In the genomic region with DNA sequence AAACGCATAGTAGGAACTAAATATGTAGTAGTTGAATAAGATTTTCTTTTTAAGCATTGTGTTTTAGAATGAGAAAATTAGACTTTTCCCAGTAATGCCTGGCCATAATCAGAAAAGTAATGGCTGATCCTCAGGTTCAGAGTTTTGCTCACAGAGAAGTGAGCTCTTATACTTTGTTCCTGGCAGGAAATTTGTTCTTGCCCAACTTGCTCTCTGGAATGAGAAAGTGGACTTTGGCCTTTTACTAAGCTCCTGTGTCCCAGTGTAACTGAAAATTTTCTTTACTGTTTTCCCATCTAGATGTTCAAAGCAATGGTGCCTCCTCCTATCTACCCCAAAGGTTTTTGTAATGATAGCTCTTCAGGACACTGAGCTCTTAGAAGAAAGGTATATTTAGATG, we compare ENCODE assay signal across 18 cellular contexts.
DNase-seq lines count a peak whose midpoint lies in the region; ATAC-seq, FAIRE-seq and TF ChIP-seq lines count a peak whose summit lies in the region.
"Had no signal": no experiment of that assay in that cellular context is flagged by ENCODE, and none has a peak within 500 bp of the region (broad histone marks: within the 10 kb centered on the region; RNA-seq: fewer than 3 reads in every experiment).

No MANE protein-coding gene starts in this region.

- no TSS peak for BruUV-seq in HepG2 (replicated peaks; lab: Mats Ljungman, UMichigan)

- H3K27ac ChIP-seq in body of pancreas, result peak overlapping the region in 1 of 4 donors; percentile 49
- no peak overlapping the region for H3K27ac ChIP-seq in HepG2 (ENCODE audit: extremely low read length, insufficient read depth, low read length)
- no peak overlapping the region for H3K27ac ChIP-seq in small intestine (ENCODE audit: low read depth in 1 of 2, low read length in 1 of 2)
- H3K27ac ChIP-seq in ovary, result no peak overlapping the region
- H3K27ac ChIP-seq: A549, RWPE1 had no signal

- no peaks in the 10 kb centered on the region for H3K4me1 ChIP-seq in body of pancreas
- no peaks in the 10 kb centered on the region for H3K4me1 ChIP-seq in HepG2 (ENCODE audit: insufficient read depth, low read length)
- H3K4me1 ChIP-seq in small intestine (ENCODE audit: control insufficient read depth in 2 of 2, insufficient read depth in 1 of 2, low read depth in 1 of 2, low read length in 1 of 2), result no peaks in the 10 kb centered on the region
- H3K4me1 ChIP-seq in ovary (ENCODE audit: insufficient read depth), result no peaks in the 10 kb centered on the region
- H3K4me1 ChIP-seq: A549 had no signal

- H3K4me3 ChIP-seq in body of pancreas, result no peak overlapping the region
- H3K4me3 ChIP-seq in HepG2 (replicated peaks in 1 of 3; ENCODE audit: insufficient read depth in 1 of 3, low read depth in 2 of 3, low read length in 3 of 3), result no peak overlapping the region
- H3K4me3 ChIP-seq in small intestine (ENCODE audit: low read depth in 1 of 2, low read length in 2 of 2), result no peak overlapping the region
- H3K4me3 ChIP-seq in ovary, result no peak overlapping the region
- H3K4me3 ChIP-seq: A549 had no signal

- H3K4me2 ChIP-seq in HepG2 (ENCODE audit: low read depth, low read length), result no peak overlapping the region
- H3K4me2 ChIP-seq: A549 had no signal

- no peak for TF ChIP-seq POLR2A in body of pancreas (IDR thresholded peaks at IDR 0.05)
- no peak for TF ChIP-seq POLR2A in HepG2 (IDR thresholded peaks at IDR 0.05; ENCODE audit: insufficient read depth in 1 of 2, low read depth in 2 of 2, low read length in 2 of 2)
- no peak for TF ChIP-seq POLR2A in ovary (IDR thresholded peaks at IDR 0.05)

- H3K9me3 ChIP-seq in body of pancreas, result no peaks in the 10 kb centered on the region
- H3K9me3 ChIP-seq in HepG2 (ENCODE audit: low read length), result no peaks in the 10 kb centered on the region
- H3K9me3 ChIP-seq in small intestine (ENCODE audit: control insufficient read depth, low read depth), result no peaks in the 10 kb centered on the region
- H3K9me3 ChIP-seq in ovary, result no peaks in the 10 kb centered on the region
- H3K9me3 ChIP-seq: A549 had no signal

- FAIRE-seq in HepG2 (lab: Jason Lieb, UNC) (no peak), small intestine (lab: Jason Lieb, UNC) (no peak)
- FAIRE-seq: A549, D721Med had no signal

- H4K20me1 ChIP-seq in HepG2 (ENCODE audit: insufficient read depth, low read length), result no peaks in the 10 kb centered on the region

- no peak for TF ChIP-seq RAD21 in HepG2 (CRISPR knock-in tag; IDR thresholded peaks at IDR 0.05)

- H3K27me3 ChIP-seq in body of pancreas (no peaks in the 10 kb centered on the region), HepG2 (ENCODE audit: control insufficient read depth in 1 of 2, insufficient read depth in 2 of 2, low read length in 2 of 2) (no peaks in the 10 kb centered on the region), small intestine (ENCODE audit: control insufficient read depth in 2 of 2, insufficient read depth in 2 of 2, low read length in 2 of 2) (no peaks in the 10 kb centered on the region), ovary (no peaks in the 10 kb centered on the region)

- in situ Hi-C loops in HepG2 (cut with HindIII; ENCODE audit: extremely low pct_ligation_motif_present, low pct_unique_long_range_greater_than_20kb), result no loop called here

- TF ChIP-seq EP300 in HepG2 (IDR thresholded peaks at IDR 0.05; ENCODE audit: low read depth in 2 of 2, low read length in 2 of 2), result no peak
- TF ChIP-seq EP300 in HepG2 (CRISPR knock-in tag; IDR thresholded peaks at IDR 0.05; ENCODE audit: borderline replicate concordance), result no peak
- TF ChIP-seq EP300 in ovary (IDR thresholded peaks at IDR 0.05), result no peak

- intact Hi-C loops in body of pancreas (cut with DNase I) (no loop called here), HepG2 (cut with micrococcal nuclease; ENCODE audit: unreplicated experiment) (no loop called here), ovary (cut with DNase I) (no loop called here)

- POLR2A ChIA-PET in HepG2 (lab: Yijun Ruan, JAX), result no interaction called here

- TF ChIP-seq CTCF in body of pancreas (IDR thresholded peaks at IDR 0.05), result no peak
- no peak for TF ChIP-seq CTCF in HepG2 (CRISPR knock-in tag; IDR thresholded peaks at IDR 0.05)
- TF ChIP-seq CTCF in ovary (IDR thresholded peaks at IDR 0.05), result no peak

- WGBS in body of pancreas, 2 donors, result 53 to 67% methylated on average over 1 of the region's 1 CpG
- WGBS in HepG2 (ENCODE audit: low lambda C conversion rate), result 53% methylated on average over 1 of the region's 1 CpG
- 24 to 54% (median 44%) methylated on average over 1 of the region's 1 CpG for WGBS in small intestine, 3 donors
- WGBS in ovary, 3 donors, result 56 to 69% (median 58%) methylated on average over 1 of the region's 1 CpG

- no peak overlapping the region for H3K9ac ChIP-seq in HepG2 (ENCODE audit: insufficient read depth, low read depth, low read length)

- H3K79me2 ChIP-seq in HepG2 (ENCODE audit: insufficient read depth, low read length), result no peaks in the 10 kb centered on the region

- DNase-seq in LHCN-M2 (ENCODE audit: low read depth), result peak; percentile 5
- DNase-seq in body of pancreas, result peak in 1 of 4 donors; percentile 11
- peak; percentile 1 for DNase-seq in HepG2 (ENCODE audit: low spot score)
- DNase-seq in small intestine, result peak; percentile 68
- DNase-seq in ovary, result no peak
- DNase-seq: DMS53, GDM1, NCI-H1105, NCI-H2029 treated with DMSO at 0.1 percent for 48 hours, NCI-H226, NCI-H510A treated with DMSO at 0.1 percent for 48 hours, NCI-H748 treated with DMSO at 0.1 percent for 48 hours, SHP77 treated with DMSO at 0.1 percent for 48 hours had no signal

- H3K36me3 ChIP-seq in body of pancreas (replicated peaks in 1 of 2; ENCODE audit: insufficient read depth in 1 of 2, low read depth in 2 of 2) (no peaks in the 10 kb centered on the region), HepG2 (replicated peaks in 1 of 2; ENCODE audit: control insufficient read depth in 1 of 2, insufficient read depth in 2 of 2, low read length in 2 of 2) (no peaks in the 10 kb centered on the region), small intestine (ENCODE audit: control insufficient read depth in 2 of 2, insufficient read depth in 2 of 2, low read length in 2 of 2) (no peaks in the 10 kb centered on the region), ovary (no peaks in the 10 kb centered on the region)

- CTCF ChIA-PET in HepG2 (lab: Yijun Ruan, JAX; ENCODE audit: low intra/inter-chr PET ratio, low total read pairs), result no interaction called here

- peak; percentile 68 for ATAC-seq in body of pancreas
- 0 out of 3 replicates have a peak, but pooled peaks have one; percentile 29 for ATAC-seq in HepG2
- ATAC-seq in HG02678 (IDR thresholded peaks at IDR 0.05; ENCODE audit: unreplicated experiment), result no peak
- no peak for ATAC-seq in GM21367 (IDR thresholded peaks at IDR 0.05; ENCODE audit: unreplicated experiment)
- ATAC-seq: A549 had no signal

- no peak overlapping the region for H2AFZ ChIP-seq in HepG2 (ENCODE audit: low read length)

TF ChIP-seq in HepG2, 621 proteins besides CTCF, POLR2A, EP300 and RAD21:
- peak; percentile 33; the same call in 1 of the 2 replicates for TF ChIP-seq HNF4G (IDR thresholded peaks at IDR 0.05; ENCODE audit: borderline replicate concordance, low read depth, low read length)
- no peak for TF ChIP-seq HNF4G (CRISPR knock-in tag; IDR thresholded peaks at IDR 0.05; ENCODE audit: borderline replicate concordance, low read depth)
- TF ChIP-seq HNF4A (CRISPR knock-in tag; IDR thresholded peaks at IDR 0.05), result peak; percentile 47
- no peak for TF ChIP-seq MED8 (CRISPR knock-in tag; IDR thresholded peaks at IDR 0.05; ENCODE audit: insufficient replicate concordance)

Comparison
In these comparisons a context has a peak if more than half of its experiments do, and no peak if none do; other contexts are left out.
1. DNase-seq: peak in LHCN-M2 (single experiment), HepG2 (single experiment) and small intestine (single experiment); none in ovary (0 of 5).
2. ATAC-seq: peak in body of pancreas (single experiment) and HepG2 (single experiment); none in HG02678 (single experiment) and GM21367 (single experiment).